16 cellular contexts compared by ENCODE assay signal in the genomic region with DNA sequence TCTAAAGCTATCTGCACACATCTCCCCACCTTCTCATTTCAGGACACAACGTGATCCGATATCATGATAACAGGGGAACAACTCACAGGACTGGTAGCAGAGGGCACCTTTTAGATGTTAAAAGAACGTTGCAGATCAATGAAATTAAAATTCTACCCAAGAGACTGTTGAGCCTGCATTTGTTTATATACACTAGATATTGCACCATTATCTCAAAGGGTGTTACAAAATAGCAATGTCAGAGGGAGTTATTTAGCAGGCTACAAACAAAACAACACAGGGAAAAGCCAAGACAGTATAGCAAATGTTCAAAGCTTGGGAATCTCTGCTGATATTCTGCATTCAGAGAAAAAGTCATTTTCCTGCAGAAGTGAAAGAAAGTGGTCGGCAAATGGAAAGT.
DNase-seq lines count a peak whose midpoint lies in the region; ATAC-seq and TF ChIP-seq lines count a peak whose summit lies in the region.
"Had no signal": no experiment of that assay in that cellular context is flagged by ENCODE, and none has a peak within 500 bp of the region (broad histone marks: within the 10 kb centered on the region; RNA-seq: fewer than 3 reads in every experiment).

No MANE protein-coding gene starts in this region.

- CTCF ChIA-PET in RWPE1 (lab: Yijun Ruan, JAX) = no interaction called here

- H3F3A ChIP-seq in neural cell (ENCODE audit: insufficient read depth, low read length, poor library complexity, severe bottlenecking) = no peaks in the 10 kb centered on the region

- H3K4me2 ChIP-seq in neural cell (ENCODE audit: low read length) = no peak overlapping the region
- H3K4me2 ChIP-seq: A549 had no signal

- TF ChIP-seq CTCF in liver (IDR thresholded peaks at IDR 0.05; ENCODE audit: low read depth, low read length, missing input control) (no peak), neural cell (IDR thresholded peaks at IDR 0.05; ENCODE audit: poor library complexity, severe bottlenecking) (no peak), RWPE1 (conservative IDR thresholded peaks at IDR 0.05; ENCODE audit: low read depth) (no peak)

- H3K27ac ChIP-seq in liver (ENCODE audit: low read depth in 1 of 2, low read length in 2 of 2) (no peak overlapping the region), neural cell (ENCODE audit: low read length) (peak overlapping the region; percentile 54), RWPE1 (no peak overlapping the region)
- H3K27ac ChIP-seq: 22Rv1; A549; BLaER1 treated with 17β-estradiol and CSF1 and Interleukin-3, amounts not matched to agents 10 nM and 100 nM; C4-2B had no signal

- no peaks in the 10 kb centered on the region for H3K9me2 ChIP-seq in neural cell (ENCODE audit: insufficient read depth, low read length)

- H3K36me3 ChIP-seq in liver (ENCODE audit: control insufficient read depth in 4 of 4, insufficient read depth in 3 of 4, low read depth in 1 of 4, low read length in 3 of 4) (no peaks in the 10 kb centered on the region), neural cell (ENCODE audit: insufficient read depth, low read length) (no peaks in the 10 kb centered on the region)
- H3K36me3 ChIP-seq: BLaER1 treated with 17β-estradiol and CSF1 and Interleukin-3, amounts not matched to agents 10 nM and 100 nM had no signal

- no peaks in the 10 kb centered on the region for H4K20me1 ChIP-seq in neural cell (ENCODE audit: insufficient read depth)
- H4K20me1 ChIP-seq: BLaER1 treated with 17β-estradiol and CSF1 and Interleukin-3, amounts not matched to agents 10 nM and 100 nM had no signal

- peak; percentile 53 for ATAC-seq in left lobe of liver
- ATAC-seq: A549; CD8-positive, alpha-beta T cell had no signal

- no peak overlapping the region for H3K9ac ChIP-seq in liver (ENCODE audit: low read depth in 1 of 2, low read length in 2 of 2)
- H3K9ac ChIP-seq in neural cell (ENCODE audit: low read length) = no peak overlapping the region
- H3K9ac ChIP-seq: BLaER1 treated with 17β-estradiol and CSF1 and Interleukin-3, amounts not matched to agents 10 nM and 100 nM had no signal

- H3K79me2 ChIP-seq in neural cell (replicated peaks; ENCODE audit: insufficient read depth, low read length) = no peaks in the 10 kb centered on the region

- POLR2A ChIA-PET in RWPE1 (lab: Yijun Ruan, JAX; ENCODE audit: low non-redundant PET) = no interaction called here

- TF ChIP-seq EP300 in neural cell (conservative IDR thresholded peaks at IDR 0.05; ENCODE audit: poor library complexity, severe bottlenecking) = no peak

- peaks cover 0 to 10% (median 4%) of the 10 kb centered on the region in 4 donors for H3K4me1 ChIP-seq in liver (ENCODE audit: control insufficient read depth in 4 of 4, insufficient read depth in 4 of 4, low read length in 3 of 4)
- H3K4me1 ChIP-seq: A549, Caco-2 had no signal

- H3K9me3 ChIP-seq in liver (ENCODE audit: control insufficient read depth in 4 of 4, low read length in 3 of 4) (no peaks in the 10 kb centered on the region), neural cell (ENCODE audit: low read length) (no peaks in the 10 kb centered on the region)
- H3K9me3 ChIP-seq: A549, Caco-2 had no signal

- H3K4me3 ChIP-seq in liver (ENCODE audit: low read depth in 1 of 3, low read length in 3 of 3) (no peak overlapping the region), neural cell (ENCODE audit: low read length) (no peak overlapping the region)
- H3K4me3 ChIP-seq: A549; BLaER1 treated with 17β-estradiol and CSF1 and Interleukin-3, amounts not matched to agents 10 nM and 100 nM had no signal

- H3K27me3 ChIP-seq in liver (ENCODE audit: control insufficient read depth in 4 of 4, insufficient read depth in 4 of 4, low read length in 3 of 4) (no peaks in the 10 kb centered on the region), neural cell (ENCODE audit: insufficient read depth, low read depth, low read length) (no peaks in the 10 kb centered on the region)
- H3K27me3 ChIP-seq: BLaER1 treated with 17β-estradiol and CSF1 and Interleukin-3, amounts not matched to agents 10 nM and 100 nM had no signal

- DNase-seq in left lobe of liver (ENCODE audit: low spot score) = no peak
- no peak for DNase-seq in SIG-M5 treated with dmso at 0.1 percent for 504 hours (lab: John Stamatoyannopoulos, UW; ENCODE audit: unreplicated experiment)
- DNase-seq in RWPE1 (ENCODE audit: low spot score) = no peak
- DNase-seq: AML-193; Caco-2; Calu3; CD4-positive, alpha-beta T cell; CD8-positive, alpha-beta T cell; DMS79 treated with DMSO at 0.1 percent for 48 hours; GF-D8 had no signal

- TF ChIP-seq RAD21 in liver (IDR thresholded peaks at IDR 0.05) (peak in 1 of 2 donors; percentile 10), neural cell (conservative IDR thresholded peaks at IDR 0.05) (no peak)

- H2AFZ ChIP-seq in neural cell (ENCODE audit: low read depth, low read length) = no peak overlapping the region

- 42% methylated on average over 4 of the region's 4 CpGs for WGBS in liver

TF ChIP-seq in liver, 16 proteins besides CTCF, POLR2A, EP300 and RAD21:
- TF ChIP-seq HNF4G (IDR thresholded peaks at IDR 0.05) = no peak
- peak; percentile 11 to 12 for TF ChIP-seq HNF4A (conservative IDR thresholded peaks at IDR 0.05)

TF ChIP-seq in neural cell, 6 proteins besides CTCF, POLR2A, EP300 and RAD21:
- TF ChIP-seq MXI1 (conservative IDR thresholded peaks at IDR 0.05; ENCODE audit: poor library complexity, severe bottlenecking) (no peak), EZH2 (IDR thresholded peaks at IDR 0.05; ENCODE audit: borderline replicate concordance, insufficient read depth, low read length, poor library complexity, severe bottlenecking) (no peak)
- TF ChIP-seq, protein P1, sequence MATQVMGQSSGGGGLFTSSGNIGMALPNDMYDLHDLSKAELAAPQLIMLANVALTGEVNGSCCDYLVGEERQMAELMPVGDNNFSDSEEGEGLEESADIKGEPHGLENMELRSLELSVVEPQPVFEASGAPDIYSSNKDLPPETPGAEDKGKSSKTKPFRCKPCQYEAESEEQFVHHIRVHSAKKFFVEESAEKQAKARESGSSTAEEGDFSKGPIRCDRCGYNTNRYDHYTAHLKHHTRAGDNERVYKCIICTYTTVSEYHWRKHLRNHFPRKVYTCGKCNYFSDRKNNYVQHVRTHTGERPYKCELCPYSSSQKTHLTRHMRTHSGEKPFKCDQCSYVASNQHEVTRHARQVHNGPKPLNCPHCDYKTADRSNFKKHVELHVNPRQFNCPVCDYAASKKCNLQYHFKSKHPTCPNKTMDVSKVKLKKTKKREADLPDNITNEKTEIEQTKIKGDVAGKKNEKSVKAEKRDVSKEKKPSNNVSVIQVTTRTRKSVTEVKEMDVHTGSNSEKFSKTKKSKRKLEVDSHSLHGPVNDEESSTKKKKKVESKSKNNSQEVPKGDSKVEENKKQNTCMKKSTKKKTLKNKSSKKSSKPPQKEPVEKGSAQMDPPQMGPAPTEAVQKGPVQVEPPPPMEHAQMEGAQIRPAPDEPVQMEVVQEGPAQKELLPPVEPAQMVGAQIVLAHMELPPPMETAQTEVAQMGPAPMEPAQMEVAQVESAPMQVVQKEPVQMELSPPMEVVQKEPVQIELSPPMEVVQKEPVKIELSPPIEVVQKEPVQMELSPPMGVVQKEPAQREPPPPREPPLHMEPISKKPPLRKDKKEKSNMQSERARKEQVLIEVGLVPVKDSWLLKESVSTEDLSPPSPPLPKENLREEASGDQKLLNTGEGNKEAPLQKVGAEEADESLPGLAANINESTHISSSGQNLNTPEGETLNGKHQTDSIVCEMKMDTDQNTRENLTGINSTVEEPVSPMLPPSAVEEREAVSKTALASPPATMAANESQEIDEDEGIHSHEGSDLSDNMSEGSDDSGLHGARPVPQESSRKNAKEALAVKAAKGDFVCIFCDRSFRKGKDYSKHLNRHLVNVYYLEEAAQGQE (IDR thresholded peaks at IDR 0.05; ENCODE audit: borderline replicate concordance) = no peak
TF ChIP-seq in neural cell: peak in this region for 0.
